In genomic region chr18:47912794-47913594, GRCh38 we compare ENCODE assay signal across 2 cellular contexts.
A peak's percentile ranks its signal among the peaks of the same experiment; 100 is the strongest.
TF ChIP-seq lines count a peak whose summit lies in the region.

No MANE protein-coding gene starts in this region.

TF ChIP-seq in A549, 52 proteins besides CTCF, POLR2A, EP300 and RAD21:
- TF ChIP-seq HOXB5 (CRISPR knock-in tag; IDR thresholded peaks at IDR 0.05) (no peak), TFCP2L1 (CRISPR knock-in tag; IDR thresholded peaks at IDR 0.05) (no peak), ZFP36 (IDR thresholded peaks at IDR 0.05; ENCODE audit: borderline replicate concordance, partially characterized antibody) (no peak), HMGXB4 (CRISPR knock-in tag; IDR thresholded peaks at IDR 0.05; ENCODE audit: borderline replicate concordance) (no peak), NFE2L2 (conservative IDR thresholded peaks at IDR 0.05; ENCODE audit: low read length) (no peak), USF2 (IDR thresholded peaks at IDR 0.05) (peak; percentile 48; the same call in 1 of the 2 replicates), RCOR1 (IDR thresholded peaks at IDR 0.05; ENCODE audit: low read depth, low read length) (no peak)
TF ChIP-seq in A549: peak in this region for 1.

TF ChIP-seq in K562, 482 proteins besides CTCF, POLR2A, EP300 and RAD21:
- TF ChIP-seq CEBPB (tag; IDR thresholded peaks at IDR 0.05), result peak; percentile 20; the same call in 1 of the 2 replicates
- TF ChIP-seq NR2C2 (CRISPR knock-in tag; IDR thresholded peaks at IDR 0.05), result no peak
- TF ChIP-seq NR2C2 (tag; IDR thresholded peaks at IDR 0.05), result peak; percentile 49
- TF ChIP-seq, protein P1, sequence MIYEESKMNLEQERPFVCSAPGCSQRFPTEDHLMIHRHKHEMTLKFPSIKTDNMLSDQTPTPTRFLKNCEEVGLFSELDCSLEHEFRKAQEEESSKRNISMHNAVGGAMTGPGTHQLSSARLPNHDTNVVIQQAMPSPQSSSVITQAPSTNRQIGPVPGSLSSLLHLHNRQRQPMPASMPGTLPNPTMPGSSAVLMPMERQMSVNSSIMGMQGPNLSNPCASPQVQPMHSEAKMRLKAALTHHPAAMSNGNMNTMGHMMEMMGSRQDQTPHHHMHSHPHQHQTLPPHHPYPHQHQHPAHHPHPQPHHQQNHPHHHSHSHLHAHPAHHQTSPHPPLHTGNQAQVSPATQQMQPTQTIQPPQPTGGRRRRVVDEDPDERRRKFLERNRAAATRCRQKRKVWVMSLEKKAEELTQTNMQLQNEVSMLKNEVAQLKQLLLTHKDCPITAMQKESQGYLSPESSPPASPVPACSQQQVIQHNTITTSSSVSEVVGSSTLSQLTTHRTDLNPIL (CRISPR knock-in tag; IDR thresholded peaks at IDR 0.05), result no peak
- TF ChIP-seq RAD51 (IDR thresholded peaks at IDR 0.05; ENCODE audit: borderline replicate concordance, low read depth), result peak; percentile 67; the same call in 1 of the 2 replicates
- TF ChIP-seq ZNF592 (IDR thresholded peaks at IDR 0.05), result 0 out of 2 replicates have a peak, but pooled peaks have one; percentile 18
- no peak for TF ChIP-seq CEBPG (CRISPR knock-in tag; IDR thresholded peaks at IDR 0.05)
- 0 out of 4 replicates have a peak, but pooled peaks of 1 of the 2 experiments have one; percentile 15 for TF ChIP-seq CEBPG (tag; conservative IDR thresholded peaks at IDR 0.05 in 1 of 2, IDR thresholded peaks at IDR 0.05 in 1 of 2)
- no peak for TF ChIP-seq HMG20B (CRISPR knock-in tag; IDR thresholded peaks at IDR 0.05)
- TF ChIP-seq, protein P2, sequence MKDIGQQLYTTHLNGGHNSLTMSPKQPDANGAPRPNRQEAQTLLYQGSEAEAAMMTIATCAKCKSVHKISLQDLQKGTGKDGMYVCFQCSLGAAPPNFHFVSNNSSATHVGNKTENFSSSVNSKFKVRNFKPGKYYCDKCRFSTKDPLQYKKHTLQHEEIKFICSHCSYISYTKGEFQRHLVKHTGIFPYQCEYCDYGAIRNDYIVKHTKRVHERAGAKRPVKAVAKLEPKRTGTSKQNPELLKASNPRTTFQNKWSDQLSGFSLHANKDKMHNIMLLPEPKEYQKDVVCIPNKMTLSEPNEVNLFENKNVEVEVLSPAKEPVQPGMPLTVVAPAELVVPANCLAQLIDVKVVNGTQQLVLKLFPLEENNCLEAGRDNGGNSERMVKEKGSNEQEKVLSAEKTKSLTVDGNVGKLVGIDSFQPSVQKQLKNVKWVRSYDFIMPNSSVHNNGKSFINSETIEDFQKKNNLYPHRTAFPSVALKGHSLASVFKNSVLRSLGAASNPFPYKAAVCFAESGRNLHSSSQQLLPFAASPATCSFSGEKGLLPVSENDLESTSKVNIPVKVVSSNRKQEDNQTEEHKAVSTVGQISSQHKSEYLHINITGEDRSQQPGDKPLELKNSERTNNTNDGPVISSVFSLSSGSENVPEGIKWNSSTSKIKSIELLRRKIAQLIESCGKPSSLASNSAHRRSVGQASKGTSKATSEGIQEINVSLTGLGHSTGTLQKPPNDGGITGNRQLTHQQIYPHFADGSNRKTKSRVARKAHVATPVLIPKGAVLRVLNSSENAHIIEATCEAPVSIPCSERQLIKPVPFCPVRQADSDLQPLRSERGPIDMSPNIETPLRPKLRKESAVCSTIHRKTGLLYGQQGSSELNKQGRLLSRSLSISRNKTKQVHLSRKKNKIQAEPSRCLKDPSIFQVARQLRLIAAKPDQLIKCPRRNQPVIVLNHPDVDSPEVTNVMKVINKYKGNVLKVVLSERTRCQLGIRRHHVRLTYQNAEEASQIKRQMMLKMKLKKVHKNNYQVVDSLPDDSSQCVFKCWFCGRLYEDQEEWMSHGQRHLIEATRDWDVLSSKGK (CRISPR knock-in tag; IDR thresholded peaks at IDR 0.05), result no peak
